In the genomic region with DNA sequence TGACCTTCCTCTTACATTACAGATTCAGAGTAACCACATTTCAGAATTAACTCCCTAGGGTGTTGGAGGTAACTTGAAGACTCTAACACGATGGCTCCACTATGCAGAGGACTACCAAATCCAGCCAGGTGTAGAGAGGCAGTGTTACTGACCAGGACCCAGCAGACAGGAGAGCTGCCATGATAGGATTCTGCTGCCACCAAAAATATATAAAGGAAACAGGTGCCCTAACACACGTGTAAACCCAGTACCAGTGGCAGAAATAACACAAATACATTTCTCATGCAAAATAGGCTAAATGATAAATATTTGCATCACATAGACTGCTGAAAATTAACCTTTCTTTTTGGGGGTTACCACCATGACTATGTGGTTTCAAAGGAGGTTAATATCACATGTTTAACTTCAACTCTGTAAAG, we compare ENCODE assay signal across 17 cellular contexts. TPM values are rescaled to one million over a fixed set of nuclear protein-coding genes. Genes with fewer than 3 reads are reported as not detected.
DNase-seq lines count a peak whose midpoint lies in the region; ATAC-seq and TF ChIP-seq lines count a peak whose summit lies in the region.
"Had no signal": no experiment of that assay in that cellular context is flagged by ENCODE, and none has a peak within 500 bp of the region (broad histone marks: within the 10 kb centered on the region; RNA-seq: fewer than 3 reads in every experiment).

No MANE protein-coding gene starts in this region.

- peak overlapping the region; percentile 33 to 47 for H3K27ac Mint-ChIP-seq in effector memory CD8-positive, alpha-beta T cell
- no peak overlapping the region for H3K27ac Mint-ChIP-seq in activated T-helper 17 cell treated with anti-CD3 and anti-CD28 coated beads, Interleukin-2, amount 50 U/mL, for 72 hours

- H3K4me3 Mint-ChIP-seq in effector memory CD8-positive, alpha-beta T cell, result no peak overlapping the region
- no peak overlapping the region for H3K4me3 Mint-ChIP-seq in activated T-helper 17 cell treated with anti-CD3 and anti-CD28 coated beads, Interleukin-2, amount 50 U/mL, for 72 hours
- H3K4me3 Mint-ChIP-seq: T-cell had no signal

- no peak for TF ChIP-seq CTCF in foreskin fibroblast (IDR thresholded peaks at IDR 0.05; ENCODE audit: low read depth, low read length)
- TF ChIP-seq CTCF in tibial artery (IDR thresholded peaks at IDR 0.05), result no peak

- peaks cover 10 to 22% (median 18%) of the 10 kb centered on the region in 3 donors for H3K36me3 ChIP-seq in tibial artery

- ATAC-seq in GM18873 (IDR thresholded peaks at IDR 0.05; ENCODE audit: low FRiP score, unreplicated experiment) (peak; percentile 66), GM21723 (IDR thresholded peaks at IDR 0.05; ENCODE audit: unreplicated experiment) (peak; percentile 54), HG03175 (IDR thresholded peaks at IDR 0.05; ENCODE audit: unreplicated experiment) (peak; percentile 93), sciatic nerve (no peak)
- no peak for ATAC-seq in effector memory CD8-positive, alpha-beta T cell (replicated peaks)
- no peak for ATAC-seq in activated T-helper 17 cell treated with anti-CD3 and anti-CD28 coated beads, Interleukin-2, amount 50 U/mL, for 72 hours (replicated peaks)
- ATAC-seq: T-cell had no signal

- H3K4me1 ChIP-seq in tibial artery, result peaks cover 0 to 3% (median 0%) of the 10 kb centered on the region in 4 donors
- H3K4me1 ChIP-seq: Caco-2 had no signal

- H3K27ac ChIP-seq in tibial artery, result no peak overlapping the region
- H3K27ac ChIP-seq: esophagus squamous epithelium had no signal

- H3K9me3 Mint-ChIP-seq in effector memory CD8-positive, alpha-beta T cell, result no peaks in the 10 kb centered on the region
- H3K9me3 Mint-ChIP-seq in activated T-helper 17 cell treated with anti-CD3 and anti-CD28 coated beads, Interleukin-2, amount 50 U/mL, for 72 hours, result no peaks in the 10 kb centered on the region
- H3K9me3 Mint-ChIP-seq: T-cell had no signal

- H3K9me3 ChIP-seq in tibial artery, result no peaks in the 10 kb centered on the region
- H3K9me3 ChIP-seq: Caco-2, esophagus squamous epithelium had no signal

- no peaks in the 10 kb centered on the region for H3K27me3 Mint-ChIP-seq in effector memory CD8-positive, alpha-beta T cell
- H3K27me3 Mint-ChIP-seq in activated T-helper 17 cell treated with anti-CD3 and anti-CD28 coated beads, Interleukin-2, amount 50 U/mL, for 72 hours, result no peaks in the 10 kb centered on the region
- H3K27me3 Mint-ChIP-seq: T-cell had no signal

- DNase-seq in effector memory CD8-positive, alpha-beta T cell, result no peak
- DNase-seq in sciatic nerve (ENCODE audit: low spot score), result no peak
- DNase-seq in foreskin fibroblast, result no peak
- DNase-seq in tibial artery, result no peak
- DNase-seq: activated CD4-positive, alpha-beta T cell treated with anti-CD3 and anti-CD28 coated beads, Interleukin-2, amount 50 U/mL, for 1 hour; activated naive CD4-positive, alpha-beta T cell; Caco-2; caudate nucleus; esophagus squamous epithelium; HCEC 1CT; NCI-H2029; OCI-M1; T-cell had no signal

- H3K4me3 ChIP-seq in foreskin fibroblast (ENCODE audit: low read depth in 1 of 2, low read length in 2 of 2), result no peak overlapping the region
- no peak overlapping the region for H3K4me3 ChIP-seq in tibial artery
- H3K4me3 ChIP-seq: esophagus squamous epithelium had no signal

- intact Hi-C loops in sciatic nerve (cut with DNase I) (no loop called here), tibial artery (cut with DNase I; ENCODE audit: low total_unique reads) (no loop called here)

- H3K36me3 Mint-ChIP-seq in effector memory CD8-positive, alpha-beta T cell (ENCODE audit: insufficient read depth), result peaks cover 21% of the 10 kb centered on the region
- H3K36me3 Mint-ChIP-seq in activated T-helper 17 cell treated with anti-CD3 and anti-CD28 coated beads, Interleukin-2, amount 50 U/mL, for 72 hours (ENCODE audit: low read depth), result peaks cover 52% of the 10 kb centered on the region

- H3K27me3 ChIP-seq in tibial artery, result no peaks in the 10 kb centered on the region
- H3K27me3 ChIP-seq: esophagus squamous epithelium had no signal

- peaks cover 8 to 39% of the 10 kb centered on the region in 2 donors for H3K4me1 Mint-ChIP-seq in effector memory CD8-positive, alpha-beta T cell (ENCODE audit: low read depth in 2 of 2)
- peaks cover 19% of the 10 kb centered on the region for H3K4me1 Mint-ChIP-seq in activated T-helper 17 cell treated with anti-CD3 and anti-CD28 coated beads, Interleukin-2, amount 50 U/mL, for 72 hours

RNA-seq across cellular contexts. Expression of a gene that starts 7.0 kb away (rescaled TPM):
- 10 to 100 TPM; 13.2 to 16.1 TPM for total RNA-seq in activated T-helper 17 cell treated with anti-CD3 and anti-CD28 coated beads, Interleukin-2, amount 50 U/mL, for 72 hours
- 16.7 TPM for total RNA-seq in sciatic nerve

Comparison
In these comparisons a context has a peak if more than half of its experiments do, and no peak if none do; other contexts are left out.
1. ATAC-seq: peak in GM18873 (single experiment), GM21723 (single experiment) and HG03175 (single experiment); none in effector memory CD8-positive, alpha-beta T cell (single experiment), activated T-helper 17 cell treated with anti-CD3 and anti-CD28 coated beads, Interleukin-2, amount 50 U/mL, for 72 hours (single experiment) and sciatic nerve (single experiment).